In the genomic region with DNA sequence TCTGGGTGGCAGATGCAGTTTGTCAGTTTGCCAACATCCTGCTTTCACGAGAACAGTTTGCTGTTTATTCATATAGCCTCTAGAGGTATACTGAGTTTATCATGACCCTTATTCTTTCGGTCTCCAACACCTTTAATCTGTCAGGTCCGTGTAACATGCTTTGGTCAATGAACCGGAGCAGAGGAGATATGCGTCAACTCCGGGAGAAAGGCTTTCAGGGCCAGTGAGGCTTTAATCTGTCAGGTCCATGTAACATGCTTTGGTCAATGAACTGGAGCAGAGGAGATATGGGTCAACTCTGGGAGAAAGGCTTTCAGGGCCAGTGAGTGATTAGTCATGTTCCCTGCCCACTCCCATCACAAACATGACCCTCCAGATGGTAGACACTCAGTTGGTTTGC, we compare ENCODE assay signal across 22 cellular contexts. TPM values are rescaled to one million over a fixed set of nuclear protein-coding genes. Genes with fewer than 3 reads are reported as not detected.
DNase-seq lines count a peak whose midpoint lies in the region; ATAC-seq, FAIRE-seq and TF ChIP-seq lines count a peak whose summit lies in the region.
"Had no signal": no experiment of that assay in that cellular context is flagged by ENCODE, and none has a peak within 500 bp of the region (broad histone marks: within the 10 kb centered on the region; RNA-seq: fewer than 3 reads in every experiment).

No MANE protein-coding gene starts in this region.

- H3K27me3 ChIP-seq in K562 (ENCODE audit: control insufficient read depth in 2 of 2, insufficient read depth in 2 of 2, low read length in 2 of 2) (no peaks in the 10 kb centered on the region; a peak in 1 of 5 replicates), aorta (ENCODE audit: control insufficient read depth in 1 of 2, insufficient read depth in 2 of 2, low read length in 1 of 2) (no peaks in the 10 kb centered on the region)

- H3K4me1 ChIP-seq in K562 (replicated peaks in 1 of 2; ENCODE audit: control insufficient read depth in 2 of 2, insufficient read depth in 2 of 2, low read length in 2 of 2) (peaks cover 0 to 4% of the 10 kb centered on the region in 2 experiments; a peak in 2 of 5 replicates), aorta (ENCODE audit: control insufficient read depth in 1 of 2, insufficient read depth in 2 of 2, low read length in 2 of 2) (no peaks in the 10 kb centered on the region)
- H3K4me1 ChIP-seq: Caco-2 had no signal

- intact Hi-C loops in K562 (cut with micrococcal nuclease) (no loop called here), aorta (cut with DNase I) (no loop called here)

- H3K4me2 ChIP-seq in K562 (ENCODE audit: insufficient read depth, low read length) = no peak overlapping the region

- POLR2A ChIA-PET in K562 (lab: Yijun Ruan, JAX) = no interaction called here

- TF ChIP-seq RAD21 in K562 (CRISPR knock-in tag; conservative IDR thresholded peaks at IDR 0.05 in 1 of 2, IDR thresholded peaks at IDR 0.05 in 1 of 2) = no peak

- H3K9ac ChIP-seq in K562 (ENCODE audit: insufficient read depth in 1 of 2, low read depth in 2 of 2, low read length in 2 of 2) = no peak overlapping the region
- H3K9ac ChIP-seq: GM23248 had no signal

- H4K20me1 ChIP-seq in K562 (replicated peaks; ENCODE audit: control insufficient read depth, insufficient read depth, low read length) = no peaks in the 10 kb centered on the region

- ATAC-seq in K562 (no peak; the same call in 2 of the 3 replicates), GM18520 (IDR thresholded peaks at IDR 0.05; ENCODE audit: unreplicated experiment) (no peak), aorta (ENCODE audit: low FRiP score) (no peak)

- peak; percentile 14 for DNase-seq in RCC 7860 (ENCODE audit: low spot score)
- DNase-seq in K562 (ENCODE audit: extremely low read depth in 1 of 4, low spot score in 3 of 4) = no peak
- peak; percentile 45 for DNase-seq in kidney glomerular epithelial cell (lab: John Stamatoyannopoulos, UW)
- peak; percentile 54 for DNase-seq in retinal pigment epithelial cell (ENCODE audit: low read depth)
- no peak for DNase-seq in GDM1 (lab: John Stamatoyannopoulos, UW)
- no peak for DNase-seq in aorta
- DNase-seq: AML-193; Caco-2; CD4-positive, alpha-beta T cell; DMS153; DMS79; GF-D8; GM23248; HCEC 1CT; KG1 had no signal

- H2AFZ ChIP-seq in K562 (ENCODE audit: low read depth, low read length) = no peak overlapping the region
- H2AFZ ChIP-seq: GM23248 had no signal

- H3K27ac ChIP-seq in K562 (ENCODE audit: extremely low read depth, low read depth, low read length) = no peak overlapping the region
- no peak overlapping the region for H3K27ac ChIP-seq in aorta (ENCODE audit: low read depth in 1 of 2, low read length in 2 of 2)
- H3K27ac ChIP-seq: C4-2B, GM23248, HL-60 had no signal

- H3K4me3 ChIP-seq in K562 = no peak overlapping the region
- H3K4me3 ChIP-seq in retinal pigment epithelial cell (ENCODE audit: low read length) = no peak overlapping the region
- H3K4me3 ChIP-seq in aorta (ENCODE audit: low read length in 2 of 2) = no peak overlapping the region
- H3K4me3 ChIP-seq: GM23248 had no signal

- no peak for TF ChIP-seq EP300 in K562 (IDR thresholded peaks at IDR 0.05; ENCODE audit: low read length)

- no TSS peak for BruUV-seq in K562 (replicated peaks; lab: Mats Ljungman, UMichigan)

- TF ChIP-seq POLR2A in K562 (conservative IDR thresholded peaks at IDR 0.05) = no peak

- CTCF ChIA-PET in K562 (lab: Yijun Ruan, JAX; ENCODE audit: low intra/inter-chr PET ratio) = no interaction called here

- WGBS in K562 (ENCODE audit: insufficient coverage, low coverage, missing lambda C conversion rate) = 15% methylated on average over 6 of the region's 6 CpGs
- WGBS in aorta, 2 donors = 85% methylated on average over 6 of the region's 6 CpGs

- H3K9me1 ChIP-seq in K562 (ENCODE audit: control insufficient read depth, insufficient read depth, low read length) = no peaks in the 10 kb centered on the region

- H3K36me3 ChIP-seq in K562 (ENCODE audit: control insufficient read depth, insufficient read depth, low read length) = no peaks in the 10 kb centered on the region
- no peaks in the 10 kb centered on the region for H3K36me3 ChIP-seq in aorta (ENCODE audit: control insufficient read depth in 1 of 2, insufficient read depth in 2 of 2, low read length in 1 of 2)

- H3K9me3 ChIP-seq in K562 (replicated peaks; ENCODE audit: control insufficient read depth, insufficient read depth, low read depth, low read length) (no peaks in the 10 kb centered on the region), aorta (ENCODE audit: control insufficient read depth, low read length) (peaks cover 2% of the 10 kb centered on the region)
- H3K9me3 ChIP-seq: Caco-2 had no signal

- FAIRE-seq in RCC 7860 (lab: Jason Lieb, UNC) (no peak), K562 (lab: Jason Lieb, UNC) (no peak)
- FAIRE-seq: A204.1, GM19239, H54, HTR-8/SVneo had no signal

- TF ChIP-seq CTCF in K562 (IDR thresholded peaks at IDR 0.05 in 2 of 3, conservative IDR thresholded peaks at IDR 0.05 in 1 of 3; ENCODE audit: insufficient read depth in 2 of 3, low read depth in 1 of 3, low read length in 3 of 3) = no peak
- TF ChIP-seq CTCF in retinal pigment epithelial cell (conservative IDR thresholded peaks at IDR 0.05; ENCODE audit: low read depth, low read length) = no peak

- in situ Hi-C loops in K562 (cut with MboI) = no loop called here

- no peaks in the 10 kb centered on the region for H3K79me2 ChIP-seq in K562 (ENCODE audit: control insufficient read depth, insufficient read depth, low read length)

TF ChIP-seq in K562, 482 proteins besides CTCF, POLR2A, EP300 and RAD21:
- TF ChIP-seq ATF6 (CRISPR knock-in tag; IDR thresholded peaks at IDR 0.05) = no peak
- 0 out of 2 replicates have a peak, but pooled peaks have one; percentile 6 for TF ChIP-seq CBFA2T2 (conservative IDR thresholded peaks at IDR 0.05)
- TF ChIP-seq CBFA2T3 (IDR thresholded peaks at IDR 0.05) = 0 out of 2 replicates have a peak, but pooled peaks have one; percentile 17

RNA-seq across cellular contexts. Expression of gene GPD1L, which starts 16.9 kb away (rescaled TPM):
- 4.3 TPM in 2 replicates for total RNA-seq in K562 (2011; cell fraction: chromatin; rRNA removed; ENCODE audit: low replicate concordance)
- total RNA-seq in K562 (2011; cell fraction: nucleolus; rRNA removed) = 1.6 and 2.2 TPM in 2 replicates
- total RNA-seq in K562 (2011; cell fraction: nucleoplasm; rRNA removed) = 2.6 and 4.7 TPM in 2 replicates
- total RNA-seq in K562 (2014; rRNA removed) (11.1 and 17.3 TPM in 2 replicates), K562 (2014; rRNA removed; fragmentation: Illumina TruSeq; extraction: Trizol) (13.6 and 14.1 TPM in 2 replicates), K562 (2015; rRNA removed; fragmentation: Illumina TruSeq; extraction: Trizol) (12.2 and 13.8 TPM in 2 replicates), K562 (2021) (12.3 and 14.7 TPM in 2 replicates), aorta (10 to 100 TPM; 33.4 to 48.4 TPM)
- polyA plus RNA-seq in K562 (2011; rRNA removed) (4.9 and 10.2 TPM in 2 replicates), K562 (2014; fragmentation: Illumina TruSeq; extraction: Trizol) (12.3 and 14.2 TPM in 2 replicates), K562 (2014; fragmentation: Nextera tagmentation; extraction: Ambion mirVana) (1 to 10 TPM; 1.6 to 4.0 TPM), K562 (2014; rRNA removed) (9.9 and 10.2 TPM in 2 replicates), aorta (10 to 100 TPM; 21.7 to 25.5 TPM)
- 3.6 and 3.7 TPM in 2 replicates for polyA plus RNA-seq in K562 (2011; cell fraction: cytosol; rRNA removed)
- 2.3 and 3.5 TPM in 2 replicates for polyA plus RNA-seq in K562 (2011; cell fraction: nucleus; rRNA removed)
- 9.7 and 14.9 TPM in 2 replicates for polyA plus RNA-seq in K562 (2012)
- polyA minus RNA-seq in K562 (2011; rRNA and poly(A)+ RNA removed) = 6.3 and 10.9 TPM in 2 replicates
- 1.7 and 5.5 TPM in 2 replicates for polyA minus RNA-seq in K562 (2011; cell fraction: cytosol; rRNA and poly(A)+ RNA removed)
- polyA minus RNA-seq in K562 (2011; cell fraction: nucleus; rRNA and poly(A)+ RNA removed) = 1.3 and 1.4 TPM in 2 replicates

Comparison
In these comparisons a context has a peak if more than half of its experiments do, and no peak if none do; other contexts are left out.
1. DNase-seq: peak in RCC 7860 (single experiment), kidney glomerular epithelial cell (single experiment) and retinal pigment epithelial cell (single experiment); none in K562 (0 of 4), GDM1 (single experiment) and aorta (0 of 2).